Comparison of ENCODE assay signal across 34 cellular contexts in the genomic region with DNA sequence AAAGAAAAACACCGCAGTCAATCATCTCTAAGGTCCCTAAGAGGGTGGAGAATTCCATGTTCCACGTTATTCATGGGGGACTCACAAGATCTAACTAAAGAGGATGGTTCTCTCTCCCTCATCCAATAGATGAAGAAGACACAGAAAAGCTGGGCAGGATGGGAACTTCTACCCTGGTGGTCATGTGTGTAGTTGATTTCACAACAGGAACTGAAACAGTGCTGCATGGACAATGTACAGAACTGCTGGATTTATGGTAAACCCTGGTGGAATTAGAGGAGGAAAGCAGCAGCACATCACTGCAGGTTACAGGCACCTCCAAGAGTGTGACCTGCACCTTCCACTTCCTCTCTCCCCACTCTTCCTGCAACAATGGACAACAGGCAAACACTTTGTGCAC.
"Had no signal": no experiment of that assay in that cellular context is flagged by ENCODE, and none has a peak within 500 bp of the region (broad histone marks: within the 10 kb centered on the region; RNA-seq: fewer than 3 reads in every experiment).

No MANE protein-coding gene starts in this region.

- H3K4me1 Mint-ChIP-seq: activated CD8-positive, alpha-beta memory T cell treated with anti-CD3 and anti-CD28 coated beads, Interleukin-2, amount 10 ng/mL, durations not matched to agents 7 days and 5 days; activated naive CD4-positive, alpha-beta T cell treated with anti-CD3 and anti-CD28 coated beads, Interleukin-2, amount 50 U/mL, for 24 hours; activated naive CD8-positive, alpha-beta T cell treated with anti-CD3 and anti-CD28 coated beads, Interleukin-2, amount 50 U/mL, for 24 hours; mesothelial cell of epicardium; naive B cell; nephron progenitor cell; WTC11 had no signal

- H3K4me3 Mint-ChIP-seq: activated CD8-positive, alpha-beta memory T cell treated with anti-CD3 and anti-CD28 coated beads, Interleukin-2, amount 10 ng/mL, durations not matched to agents 7 days and 5 days; activated CD8-positive, alpha-beta T cell treated with anti-CD3 and anti-CD28 coated beads, Interleukin-2, amount 10 ng/mL, durations not matched to agents 7 days and 5 days; activated naive CD4-positive, alpha-beta T cell treated with anti-CD3 and anti-CD28 coated beads, Interleukin-2, amount 50 U/mL, for 24 hours; activated naive CD8-positive, alpha-beta T cell treated with anti-CD3 and anti-CD28 coated beads, Interleukin-2, amount 50 U/mL, for 24 hours; effector memory CD8-positive, alpha-beta T cell; mesothelial cell of epicardium; naive B cell; nephron progenitor cell; WTC11 had no signal

- H3K9me3 ChIP-seq: neutrophil, testis, transverse colon had no signal

- FAIRE-seq: endothelial cell of umbilical vein, keratinocyte, urothelium cell line had no signal

- DNase-seq: activated CD4-positive, alpha-beta T cell treated with anti-CD3 and anti-CD28 coated beads for 1 hour; activated CD4-positive, alpha-beta T cell treated with anti-CD3 and anti-CD28 coated beads, Interleukin-2, amount 50 U/mL, for 1 hour; activated CD8-positive, alpha-beta memory T cell treated with anti-CD3 and anti-CD28 coated beads, Interleukin-2, amount 10 ng/mL, durations not matched to agents 7 days and 5 days; activated CD8-positive, alpha-beta T cell treated with anti-CD3 and anti-CD28 coated beads, Interleukin-2, amount 10 ng/mL, durations not matched to agents 7 days and 5 days; activated naive CD8-positive, alpha-beta T cell treated with anti-CD3 and anti-CD28 coated beads, Interleukin-2, amount 50 U/mL, for 24 hours; activated T-cell treated with anti-CD3 and anti-CD28 coated beads, Interleukin-2, amount 50 U/mL, for 48 hours; amygdala; caudate nucleus; cortex of kidney; effector memory CD8-positive, alpha-beta T cell; foreskin fibroblast; head of caudate nucleus; hippocampal formation; left colon; mammary epithelial cell; naive B cell; nephron progenitor cell; stimulated activated CD4-positive, alpha-beta T cell treated with anti-CD3 and anti-CD28 coated beads, Interleukin-12 subunit alpha, Interleukin-12 subunit beta, amount 100 ng/mL, for 4 hours; stimulated activated CD4-positive, alpha-beta T cell treated with anti-CD3 and anti-CD28 coated beads, Interleukin-4, amount 100 ng/mL, for 1 hour; stimulated activated naive CD8-positive, alpha-beta T cell treated with anti-CD3 and anti-CD28 coated beads, Interleukin-15, Interleukin-2, amounts not matched to agents 100 U/mL and 50 U/mL, for 24 hours; T1000; testis; transverse colon had no signal

- H3K4me1 ChIP-seq: testis, transverse colon had no signal

- H3K27ac Mint-ChIP-seq: activated CD8-positive, alpha-beta memory T cell treated with anti-CD3 and anti-CD28 coated beads, Interleukin-2, amount 10 ng/mL, durations not matched to agents 7 days and 5 days; activated CD8-positive, alpha-beta T cell treated with anti-CD3 and anti-CD28 coated beads, Interleukin-2, amount 10 ng/mL, durations not matched to agents 7 days and 5 days; activated naive CD4-positive, alpha-beta T cell treated with anti-CD3 and anti-CD28 coated beads, Interleukin-2, amount 50 U/mL, for 24 hours; activated naive CD8-positive, alpha-beta T cell treated with anti-CD3 and anti-CD28 coated beads, Interleukin-2, amount 50 U/mL, for 24 hours; activated T-helper 2 cell treated with anti-CD3 and anti-CD28 coated beads, Interferon-gamma antibody, Interleukin-2, Interleukin-4, amounts not matched to agents 10 μg/mL and 5 μg/mL and 100 μg/mL, durations not matched to agents 14 hours and 24 hours and 36 hours; effector memory CD8-positive, alpha-beta T cell; mesothelial cell of epicardium; naive B cell; nephron progenitor cell; WTC11 had no signal

- H3K9me3 Mint-ChIP-seq: activated naive CD4-positive, alpha-beta T cell treated with anti-CD3 and anti-CD28 coated beads, Interleukin-2, amount 50 U/mL, for 24 hours; activated naive CD8-positive, alpha-beta T cell treated with anti-CD3 and anti-CD28 coated beads, Interleukin-2, amount 50 U/mL, for 24 hours; activated T-helper 2 cell treated with anti-CD3 and anti-CD28 coated beads, Interferon-gamma antibody, Interleukin-2, Interleukin-4, amounts not matched to agents 10 μg/mL and 5 μg/mL and 100 μg/mL, durations not matched to agents 14 hours and 24 hours and 36 hours; effector memory CD8-positive, alpha-beta T cell; mesothelial cell of epicardium; naive B cell; nephron progenitor cell; WTC11 had no signal

- ATAC-seq: activated CD8-positive, alpha-beta memory T cell treated with anti-CD3 and anti-CD28 coated beads, Interleukin-2, amount 10 ng/mL, durations not matched to agents 7 days and 5 days; activated CD8-positive, alpha-beta T cell treated with anti-CD3 and anti-CD28 coated beads, Interleukin-2, amount 10 ng/mL, durations not matched to agents 7 days and 5 days; activated naive CD8-positive, alpha-beta T cell treated with anti-CD3 and anti-CD28 coated beads, Interleukin-2, amount 50 U/mL, for 24 hours; effector memory CD8-positive, alpha-beta T cell; esophagus mucosa; left colon; sciatic nerve; stimulated activated naive CD8-positive, alpha-beta T cell treated with anti-CD3 and anti-CD28 coated beads, Interleukin-15, Interleukin-2, amounts not matched to agents 100 U/mL and 50 U/mL, for 24 hours; WTC11 had no signal

- H3K4me3 ChIP-seq: skin epidermis, testis, transverse colon had no signal

- H3K27me3 ChIP-seq: neutrophil, testis, transverse colon had no signal

- H3K27ac ChIP-seq: neutrophil, skin epidermis, testis, transverse colon had no signal

- H3K27me3 Mint-ChIP-seq: activated CD8-positive, alpha-beta memory T cell treated with anti-CD3 and anti-CD28 coated beads, Interleukin-2, amount 10 ng/mL, durations not matched to agents 7 days and 5 days; activated naive CD4-positive, alpha-beta T cell treated with anti-CD3 and anti-CD28 coated beads, Interleukin-2, amount 50 U/mL, for 24 hours; activated naive CD8-positive, alpha-beta T cell treated with anti-CD3 and anti-CD28 coated beads, Interleukin-2, amount 50 U/mL, for 24 hours; effector memory CD8-positive, alpha-beta T cell; naive B cell had no signal
